In the genomic region with DNA sequence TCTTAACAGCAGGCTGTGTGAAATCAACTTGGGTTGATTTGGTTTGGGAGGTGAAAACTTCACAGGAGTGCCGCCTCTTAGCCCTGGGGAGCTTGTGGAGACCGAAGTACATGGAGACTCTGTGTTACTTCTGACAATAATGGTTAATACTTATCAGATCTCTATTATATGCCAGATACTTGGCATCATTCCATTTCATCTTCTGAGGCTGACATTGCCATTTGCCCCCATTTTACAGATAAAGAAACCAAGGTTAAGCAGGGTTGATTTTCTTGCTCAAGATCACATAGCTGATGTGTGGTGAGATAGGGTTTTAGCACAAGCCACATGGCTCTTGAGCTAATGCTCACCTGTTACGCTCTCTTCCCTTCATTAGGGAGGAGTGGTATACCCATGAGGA, we compare ENCODE assay signal across 8 cellular contexts.
"Had no signal": no experiment of that assay in that cellular context is flagged by ENCODE, and none has a peak within 500 bp of the region (broad histone marks: within the 10 kb centered on the region; RNA-seq: fewer than 3 reads in every experiment).

No MANE protein-coding gene starts in this region.

- H2AFZ ChIP-seq: GM23338 had no signal

- H3K4me3 ChIP-seq: GM23338, K562 had no signal

- H3K4me2 ChIP-seq: GM23338 had no signal

- FAIRE-seq: H1, H54, HTR-8/SVneo, K562 had no signal

- H3K4me3 Mint-ChIP-seq: GM23338, H9, IgD-negative memory B cell had no signal

- DNase-seq: H9, HCEC 1CT had no signal

- H3K9me3 Mint-ChIP-seq: GM23338, H9 had no signal

- H3K27ac Mint-ChIP-seq: GM23338, H9, IgD-negative memory B cell had no signal

- H3K36me3 Mint-ChIP-seq: IgD-negative memory B cell had no signal

- ATAC-seq: GM23338, K562 had no signal

- H3K4me1 Mint-ChIP-seq: IgD-negative memory B cell had no signal
